Comparison of ENCODE assay signal across 8 cellular contexts in genomic region chr3:38521391-38521987, GRCh38. TPM values are rescaled to one million over a fixed set of nuclear protein-coding genes. Genes with fewer than 3 reads are reported as not detected.
DNase-seq lines count a peak whose midpoint lies in the region; ATAC-seq and TF ChIP-seq lines count a peak whose summit lies in the region.

No MANE protein-coding gene starts in this region.

- H3K4me1 ChIP-seq in parathyroid adenoma (no peaks in the 10 kb centered on the region), aorta (ENCODE audit: control insufficient read depth in 1 of 2, insufficient read depth in 2 of 2, low read length in 2 of 2) (no peaks in the 10 kb centered on the region)

- DNase-seq in NOMO-1 (lab: John Stamatoyannopoulos, UW; ENCODE audit: unreplicated experiment in 2 of 2) (peak; percentile 5 to 23), NOMO-1 treated with dmso at 0.1 percent for 144 hours (lab: John Stamatoyannopoulos, UW; ENCODE audit: unreplicated experiment) (no peak), MG63 (peak; percentile 12), SHP77 treated with DMSO at 0.1 percent for 48 hours (lab: John Stamatoyannopoulos, UW) (peak; percentile 32), globus pallidus (ENCODE audit: low spot score) (peak; percentile 58), aorta (peak in 1 of 2 donors; percentile 54)
- DNase-seq in activated gamma-delta T cell treated with anti-CD3 and anti-CD28 coated beads, Interleukin-2, amount 50 U/mL, for 16 hours (ENCODE audit: low read depth), result peak; percentile 42

- peaks cover 4% of the 10 kb centered on the region for H3K36me3 ChIP-seq in MG63
- H3K36me3 ChIP-seq in parathyroid adenoma (ENCODE audit: control insufficient read depth, insufficient read depth, low read length), result no peaks in the 10 kb centered on the region
- H3K36me3 ChIP-seq in aorta (ENCODE audit: control insufficient read depth in 1 of 2, insufficient read depth in 2 of 2, low read length in 1 of 2), result peaks cover 2 to 8% of the 10 kb centered on the region in 2 donors

- H3K9me3 ChIP-seq in MG63 (no peaks in the 10 kb centered on the region), parathyroid adenoma (ENCODE audit: control insufficient read depth, low read length) (no peaks in the 10 kb centered on the region), aorta (ENCODE audit: control insufficient read depth, low read length) (no peaks in the 10 kb centered on the region)

- peak; percentile 93 for TF ChIP-seq CTCF in parathyroid adenoma (IDR thresholded peaks at IDR 0.05)

- no peak overlapping the region for H3K27ac ChIP-seq in parathyroid adenoma
- H3K27ac ChIP-seq in aorta (ENCODE audit: low read depth in 1 of 2, low read length in 2 of 2), result no peak overlapping the region

- no peak overlapping the region for H2AFZ ChIP-seq in parathyroid adenoma

- peak; percentile 78 for ATAC-seq in aorta (ENCODE audit: low FRiP score)

- no peak overlapping the region for H3K4me2 ChIP-seq in parathyroid adenoma (ENCODE audit: low read length)

- intact Hi-C loops in aorta (cut with DNase I), result loop anchor here (2.0 to 10.0 kb wide), 5 partner anchors 131 to 483 kb away; no protein-coding TSS in a partner anchor

- H3K79me2 ChIP-seq in parathyroid adenoma, result no peaks in the 10 kb centered on the region

- H3K27me3 ChIP-seq in MG63 (no peaks in the 10 kb centered on the region), parathyroid adenoma (ENCODE audit: control insufficient read depth, insufficient read depth, low read length) (no peaks in the 10 kb centered on the region), aorta (ENCODE audit: control insufficient read depth in 1 of 2, insufficient read depth in 2 of 2, low read length in 1 of 2) (no peaks in the 10 kb centered on the region)

- no peak overlapping the region for H3K9ac ChIP-seq in parathyroid adenoma

- WGBS in aorta, 2 donors, result 2 to 5% methylated on average over 5 of the region's 5 CpGs

- H3K4me3 ChIP-seq in MG63, result no peak overlapping the region
- no peak overlapping the region for H3K4me3 ChIP-seq in parathyroid adenoma (ENCODE audit: low read depth, low read length)
- no peak overlapping the region for H3K4me3 ChIP-seq in aorta (ENCODE audit: low read length in 2 of 2)

RNA-seq across cellular contexts. Expression of gene EXOG, which starts 25.3 kb away (rescaled TPM):
- 4.7 and 5.0 TPM in 2 replicates for total RNA-seq in MG63 (2014; rRNA removed; shearing (Covaris generic); ENCODE audit: low replicate concordance)
- 10 to 100 TPM; 14.8 to 17.2 TPM for total RNA-seq in aorta
- 10 to 100 TPM in 1 of 2 donors, 1 to 10 TPM in 1; 5.8 to 10.4 TPM for polyA plus RNA-seq in aorta
